In the genomic region with DNA sequence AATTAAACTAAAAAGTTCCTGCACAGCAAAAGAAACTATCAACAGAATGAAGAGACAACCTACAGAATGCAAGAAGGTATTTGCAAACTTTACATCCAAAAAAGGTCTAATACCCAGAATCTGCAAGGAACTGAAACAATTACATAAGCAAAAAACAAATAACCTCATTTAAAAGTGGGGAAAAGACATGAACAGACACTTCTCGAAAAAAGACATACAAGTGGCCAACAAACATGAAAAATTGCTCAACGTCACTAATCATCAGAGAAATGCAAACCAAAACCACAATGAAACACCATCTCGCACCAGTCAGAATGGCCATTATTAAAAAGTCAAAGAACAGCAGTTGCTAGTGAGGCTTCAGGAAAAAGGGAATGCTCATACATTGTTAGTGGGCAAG, we compare ENCODE assay signal across 20 cellular contexts. TPM values are rescaled to one million over a fixed set of nuclear protein-coding genes. Genes with fewer than 3 reads are reported as not detected.
"Had no signal": no experiment of that assay in that cellular context is flagged by ENCODE, and none has a peak within 500 bp of the region (broad histone marks: within the 10 kb centered on the region; RNA-seq: fewer than 3 reads in every experiment).

No MANE protein-coding gene starts in this region.

- H3K27ac ChIP-seq: stomach, testis, upper lobe of left lung had no signal

- ATAC-seq: activated T-helper 17 cell treated with anti-CD3 and anti-CD28 coated beads, Interleukin-2, amount 50 U/mL, for 72 hours; left lobe of liver; sciatic nerve had no signal

- H3K36me3 ChIP-seq: stomach, upper lobe of left lung had no signal

- H3K4me3 ChIP-seq: stomach, testis, upper lobe of left lung had no signal

- H3K27me3 ChIP-seq: stomach, testis, upper lobe of left lung had no signal

- H3K4me1 ChIP-seq: testis had no signal

- H3K9me3 ChIP-seq: stomach, testis, upper lobe of left lung had no signal

- DNase-seq: activated CD4-positive, alpha-beta T cell treated with anti-CD3 and anti-CD28 coated beads for 1 hour; activated CD4-positive, alpha-beta T cell treated with anti-CD3 and anti-CD28 coated beads, Interleukin-2, amount 50 U/mL, for 4 hours; activated naive CD4-positive, alpha-beta T cell treated with Interleukin-2 at 50 U/mL for 16 hours; aorta; islet precursor cell; midbrain; stimulated activated CD4-positive, alpha-beta T cell treated with anti-CD3 and anti-CD28 coated beads, Interleukin-1b, Interleukin-23, amount 100 ng/mL, for 48 hours; stomach; T-helper 9 cell; testis; upper lobe of left lung had no signal

RNA-seq across cellular contexts. Expression of gene PDE6H, which starts 15.2 kb away (rescaled TPM):
- total RNA-seq: activated T-helper 17 cell treated with anti-CD3 and anti-CD28 coated beads, Interleukin-2, amount 50 U/mL, for 72 hours; aorta; bronchial epithelial cell; chondrocyte; left lobe of liver; lung microvascular endothelial cell; myocyte; osteoblast; pulmonary artery endothelial cell; sciatic nerve; stomach; testis; upper lobe of left lung had no signal

RNA-seq across cellular contexts. Expression of gene ARHGDIB, which starts 26.6 kb away (rescaled TPM):
- total RNA-seq: myocyte had no signal

RNA-seq across cellular contexts. Expression of gene ERP27, which starts 49.7 kb away (rescaled TPM):
- total RNA-seq: bronchial epithelial cell, lung microvascular endothelial cell, myocyte, osteoblast had no signal
